In the genomic region with DNA sequence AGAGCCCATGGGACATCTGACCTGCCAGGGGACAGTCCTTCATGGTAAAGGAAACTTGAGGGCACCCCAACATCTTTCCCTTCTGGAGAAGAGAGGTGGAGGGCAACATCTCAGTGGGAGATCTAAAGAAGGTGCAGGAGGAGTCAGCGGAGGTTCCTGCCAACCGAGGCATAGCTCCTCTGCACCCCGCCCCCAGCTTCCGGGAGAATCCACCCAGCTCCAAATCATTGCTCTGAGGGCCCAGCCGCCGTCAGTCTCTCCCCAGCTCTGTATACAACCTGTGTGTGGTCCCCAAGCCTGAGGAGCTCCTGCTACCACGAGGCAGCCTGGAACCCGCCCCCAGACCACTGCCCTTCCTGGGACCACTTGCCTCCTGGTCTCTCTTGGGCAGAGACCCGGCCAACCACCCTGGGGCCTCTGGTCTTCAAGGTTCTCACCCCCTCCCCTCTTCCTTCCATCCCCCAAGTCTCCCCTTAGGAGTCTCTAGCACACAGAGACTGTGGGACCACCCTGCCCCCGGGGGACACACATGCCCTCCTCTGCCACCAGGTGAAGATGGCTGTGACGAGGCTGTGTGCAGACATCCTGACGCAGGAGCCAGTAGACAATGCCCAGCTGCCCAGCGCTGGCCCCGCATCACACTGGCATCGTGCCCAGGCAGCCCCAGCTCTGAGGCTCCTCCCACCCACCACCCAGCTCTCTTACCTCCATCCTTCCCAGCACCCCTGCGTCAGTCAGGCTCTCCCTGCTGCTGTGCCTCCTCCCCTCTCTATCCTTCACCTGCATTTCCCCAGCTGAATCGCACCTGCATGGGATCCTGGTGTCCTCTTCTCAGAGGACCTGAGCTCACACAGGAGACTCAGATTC, we compare ENCODE assay signal across 10 cellular contexts. TPM values are rescaled to one million over a fixed set of nuclear protein-coding genes. Genes with fewer than 3 reads are reported as not detected.
DNase-seq lines count a peak whose midpoint lies in the region; ATAC-seq and TF ChIP-seq lines count a peak whose summit lies in the region.
"Had no signal": no experiment of that assay in that cellular context is flagged by ENCODE, and none has a peak within 500 bp of the region (broad histone marks: within the 10 kb centered on the region; RNA-seq: fewer than 3 reads in every experiment).

No MANE protein-coding gene starts in this region.

- H3K9me3 Mint-ChIP-seq in activated T-cell treated with anti-CD3 and anti-CD28 coated beads, Interleukin-2, amount 50 U/mL, for 4 hours: no peaks in the 10 kb centered on the region
- H3K9me3 Mint-ChIP-seq in central memory CD8-positive, alpha-beta T cell: no peaks in the 10 kb centered on the region
- no peaks in the 10 kb centered on the region for H3K9me3 Mint-ChIP-seq in activated T-helper 2 cell treated with anti-CD3 and anti-CD28 coated beads, Interferon-gamma antibody, Interleukin-2, Interleukin-4, amounts not matched to agents 10 μg/mL and 5 μg/mL and 100 μg/mL, durations not matched to agents 14 hours and 24 hours and 36 hours

- H3K27ac Mint-ChIP-seq in central memory CD8-positive, alpha-beta T cell (ENCODE audit: low read depth): no peak overlapping the region
- no peak overlapping the region for H3K27ac Mint-ChIP-seq in activated T-helper 2 cell treated with anti-CD3 and anti-CD28 coated beads, Interferon-gamma antibody, Interleukin-2, Interleukin-4, amounts not matched to agents 10 μg/mL and 5 μg/mL and 100 μg/mL, durations not matched to agents 14 hours and 24 hours and 36 hours

- peak overlapping the region; percentile 48 for H3K4me3 Mint-ChIP-seq in activated T-cell treated with anti-CD3 and anti-CD28 coated beads, Interleukin-2, amount 50 U/mL, for 4 hours
- peak overlapping the region; percentile 39 for H3K4me3 Mint-ChIP-seq in central memory CD8-positive, alpha-beta T cell
- no peak overlapping the region for H3K4me3 Mint-ChIP-seq in activated T-helper 2 cell treated with anti-CD3 and anti-CD28 coated beads, Interferon-gamma antibody, Interleukin-2, Interleukin-4, amounts not matched to agents 10 μg/mL and 5 μg/mL and 100 μg/mL, durations not matched to agents 14 hours and 24 hours and 36 hours (ENCODE audit: low read depth)

- 23 to 34% (median 27%) methylated on average over 10 to 17 of the region's 17 CpGs for WGBS in stomach, 5 donors

- no peaks in the 10 kb centered on the region for H3K36me3 Mint-ChIP-seq in activated T-cell treated with anti-CD3 and anti-CD28 coated beads, Interleukin-2, amount 50 U/mL, for 4 hours (ENCODE audit: insufficient read depth)
- peaks cover 2% of the 10 kb centered on the region for H3K36me3 Mint-ChIP-seq in central memory CD8-positive, alpha-beta T cell (ENCODE audit: insufficient read depth)
- H3K36me3 Mint-ChIP-seq in activated T-helper 2 cell treated with anti-CD3 and anti-CD28 coated beads, Interferon-gamma antibody, Interleukin-2, Interleukin-4, amounts not matched to agents 10 μg/mL and 5 μg/mL and 100 μg/mL, durations not matched to agents 14 hours and 24 hours and 36 hours (ENCODE audit: low read depth): no peaks in the 10 kb centered on the region

- TF ChIP-seq CTCF in stomach (IDR thresholded peaks at IDR 0.05): no peak

- TF ChIP-seq POLR2A in stomach (IDR thresholded peaks at IDR 0.05): no peak

- no peak for DNase-seq in activated T-cell treated with anti-CD3 and anti-CD28 coated beads, Interleukin-2, amount 50 U/mL, for 4 hours
- DNase-seq in activated T-cell treated with anti-CD3 and anti-CD28 coated beads for 4 hours: no peak
- DNase-seq in NCI-H748 treated with DMSO at 0.1 percent for 48 hours (lab: John Stamatoyannopoulos, UW): peak; percentile 34
- no peak for DNase-seq in central memory CD8-positive, alpha-beta T cell (ENCODE audit: low spot score in 2 of 2)
- no peak for DNase-seq in stomach
- no peak for DNase-seq in HK-2 (ENCODE audit: unreplicated experiment)
- DNase-seq in activated T-helper 2 cell treated with anti-CD3 and anti-CD28 coated beads, Interferon-gamma antibody, Interleukin-2, Interleukin-4, amounts not matched to agents 10 μg/mL and 5 μg/mL and 100 μg/mL, durations not matched to agents 14 hours and 24 hours and 36 hours (ENCODE audit: low spot score): no peak
- DNase-seq: activated CD4-positive, CD25-positive, alpha-beta regulatory T cell treated with anti-CD3 and anti-CD28 coated beads, Interleukin-2, amount 50 U/mL, for 72 hours had no signal

- ATAC-seq in activated T-cell treated with anti-CD3 and anti-CD28 coated beads, Interleukin-2, amount 50 U/mL, for 4 hours: peak; percentile 29 to 41
- no peak for ATAC-seq in central memory CD8-positive, alpha-beta T cell (replicated peaks; ENCODE audit: extremely low read depth, poor library complexity, severe bottlenecking)
- no peak for ATAC-seq in GM19324 (IDR thresholded peaks at IDR 0.05; ENCODE audit: low FRiP score, unreplicated experiment)

- no peak for TF ChIP-seq EP300 in stomach (IDR thresholded peaks at IDR 0.05)

- H3K4me1 Mint-ChIP-seq in activated T-cell treated with anti-CD3 and anti-CD28 coated beads, Interleukin-2, amount 50 U/mL, for 4 hours (ENCODE audit: low read depth): peaks cover 22% of the 10 kb centered on the region
- peaks cover 13% of the 10 kb centered on the region for H3K4me1 Mint-ChIP-seq in central memory CD8-positive, alpha-beta T cell
- peaks cover 10% of the 10 kb centered on the region for H3K4me1 Mint-ChIP-seq in activated T-helper 2 cell treated with anti-CD3 and anti-CD28 coated beads, Interferon-gamma antibody, Interleukin-2, Interleukin-4, amounts not matched to agents 10 μg/mL and 5 μg/mL and 100 μg/mL, durations not matched to agents 14 hours and 24 hours and 36 hours (ENCODE audit: low read depth)

- H3K9me3 ChIP-seq in stomach: no peaks in the 10 kb centered on the region

- intact Hi-C loops in stomach (cut with DNase I; ENCODE audit: low total_unique reads): no loop called here
- intact Hi-C loops in activated T-helper 2 cell treated with anti-CD3 and anti-CD28 coated beads, Interferon-gamma antibody, Interleukin-2, Interleukin-4, amounts not matched to agents 10 μg/mL and 5 μg/mL and 100 μg/mL, durations not matched to agents 14 hours and 24 hours and 36 hours (cut with micrococcal nuclease): no loop called here

- H3K4me3 ChIP-seq in stomach: no peak overlapping the region

- H3K4me1 ChIP-seq in stomach: peaks cover 20 to 49% (median 44%) of the 10 kb centered on the region in 4 donors

- H3K36me3 ChIP-seq in stomach: no peaks in the 10 kb centered on the region

- peaks cover 6 to 94% (median 75%) of the 10 kb centered on the region in 3 donors for H3K27me3 ChIP-seq in stomach

- peaks cover 38% of the 10 kb centered on the region for H3K27me3 Mint-ChIP-seq in activated T-cell treated with anti-CD3 and anti-CD28 coated beads, Interleukin-2, amount 50 U/mL, for 4 hours (ENCODE audit: low read depth)
- peaks cover 41% of the 10 kb centered on the region for H3K27me3 Mint-ChIP-seq in central memory CD8-positive, alpha-beta T cell
- peaks cover 27% of the 10 kb centered on the region for H3K27me3 Mint-ChIP-seq in activated T-helper 2 cell treated with anti-CD3 and anti-CD28 coated beads, Interferon-gamma antibody, Interleukin-2, Interleukin-4, amounts not matched to agents 10 μg/mL and 5 μg/mL and 100 μg/mL, durations not matched to agents 14 hours and 24 hours and 36 hours (ENCODE audit: low read depth)

- peak overlapping the region in 4 of 5 donors; percentile 1 to 33 (median 14) for H3K27ac ChIP-seq in stomach
- H3K27ac ChIP-seq: C4-2B had no signal

RNA-seq across cellular contexts. Expression of a gene that starts 13.0 kb away (rescaled TPM):
- 1 to 10 TPM; 5.2 to 7.0 (median 5.7) TPM for total RNA-seq in activated T-cell treated with anti-CD3 and anti-CD28 coated beads, Interleukin-2, amount 50 U/mL, for 4 hours
- 10 to 100 TPM in 4 of 5 donors, not detected in 1; 15.2 to 62.6 (median 18.4) TPM for total RNA-seq in stomach
- 10 to 100 TPM; 26.6 to 51.7 (median 30.7) TPM for polyA plus RNA-seq in stomach
- total RNA-seq in activated T-helper 2 cell treated with anti-CD3 and anti-CD28 coated beads, Interferon-gamma antibody, Interleukin-2, Interleukin-4, amounts not matched to agents 10 μg/mL and 5 μg/mL and 100 μg/mL, durations not matched to agents 14 hours and 24 hours and 36 hours: 7.7 and 10.4 TPM in 2 replicates

RNA-seq across cellular contexts. Expression of a gene that starts 25.6 kb away (rescaled TPM):
- 1 to 10 TPM; 2.9 to 5.4 (median 5.2) TPM for total RNA-seq in activated T-cell treated with anti-CD3 and anti-CD28 coated beads, Interleukin-2, amount 50 U/mL, for 4 hours
- total RNA-seq in stomach: 100 to 1,000 TPM in 1 of 5 donors, 10 to 100 TPM in 3, 1 to 10 TPM in 1; 8.0 to 117 (median 18.7) TPM
- 10 to 100 TPM in 1 of 3 donors, 1 to 10 TPM in 2; 6.0 to 27.2 (median 7.5) TPM for polyA plus RNA-seq in stomach
- 2.6 and 3.2 TPM in 2 replicates for total RNA-seq in activated T-helper 2 cell treated with anti-CD3 and anti-CD28 coated beads, Interferon-gamma antibody, Interleukin-2, Interleukin-4, amounts not matched to agents 10 μg/mL and 5 μg/mL and 100 μg/mL, durations not matched to agents 14 hours and 24 hours and 36 hours

RNA-seq across cellular contexts. Expression of a gene that starts 54.2 kb away (rescaled TPM):
- 10 to 100 TPM; 29.4 to 33.9 (median 33.0) TPM for total RNA-seq in activated T-cell treated with anti-CD3 and anti-CD28 coated beads, Interleukin-2, amount 50 U/mL, for 4 hours
- 10 to 100 TPM; 13.4 to 53.6 (median 25.2) TPM for total RNA-seq in stomach
- polyA plus RNA-seq in stomach: 10 to 100 TPM; 47.1 to 55.0 (median 50.7) TPM
- 38.4 and 38.6 TPM in 2 replicates for total RNA-seq in activated T-helper 2 cell treated with anti-CD3 and anti-CD28 coated beads, Interferon-gamma antibody, Interleukin-2, Interleukin-4, amounts not matched to agents 10 μg/mL and 5 μg/mL and 100 μg/mL, durations not matched to agents 14 hours and 24 hours and 36 hours

Comparison
In these comparisons a context has a peak if more than half of its experiments do, and no peak if none do; other contexts are left out.
1. ATAC-seq: peak in activated T-cell treated with anti-CD3 and anti-CD28 coated beads, Interleukin-2, amount 50 U/mL, for 4 hours (2 of 2); none in central memory CD8-positive, alpha-beta T cell (single experiment) and GM19324 (single experiment).